5 cellular contexts compared by ENCODE assay signal in genomic region chr7:143099579-143099978, GRCh38. TPM values are rescaled to one million over a fixed set of nuclear protein-coding genes. Genes with fewer than 3 reads are reported as not detected.
"Had no signal": no experiment of that assay in that cellular context is flagged by ENCODE, and none has a peak within 500 bp of the region (broad histone marks: within the 10 kb centered on the region; RNA-seq: fewer than 3 reads in every experiment).

No MANE protein-coding gene starts in this region.

RNA-seq across cellular contexts. Expression of gene PIP, which starts 32.3 kb away (rescaled TPM):
- total RNA-seq: HepG2, HT-29, HT1080, IMR-90 had no signal
- polyA plus RNA-seq: HepG2, IgD-negative memory B cell, IMR-90 had no signal

RNA-seq across cellular contexts. Expression of gene OR6V1, which starts 47.4 kb away (rescaled TPM):
- total RNA-seq: HepG2, HT-29, HT1080, IMR-90 had no signal
- polyA plus RNA-seq: HepG2, IgD-negative memory B cell, IMR-90 had no signal
